In the genomic region with DNA sequence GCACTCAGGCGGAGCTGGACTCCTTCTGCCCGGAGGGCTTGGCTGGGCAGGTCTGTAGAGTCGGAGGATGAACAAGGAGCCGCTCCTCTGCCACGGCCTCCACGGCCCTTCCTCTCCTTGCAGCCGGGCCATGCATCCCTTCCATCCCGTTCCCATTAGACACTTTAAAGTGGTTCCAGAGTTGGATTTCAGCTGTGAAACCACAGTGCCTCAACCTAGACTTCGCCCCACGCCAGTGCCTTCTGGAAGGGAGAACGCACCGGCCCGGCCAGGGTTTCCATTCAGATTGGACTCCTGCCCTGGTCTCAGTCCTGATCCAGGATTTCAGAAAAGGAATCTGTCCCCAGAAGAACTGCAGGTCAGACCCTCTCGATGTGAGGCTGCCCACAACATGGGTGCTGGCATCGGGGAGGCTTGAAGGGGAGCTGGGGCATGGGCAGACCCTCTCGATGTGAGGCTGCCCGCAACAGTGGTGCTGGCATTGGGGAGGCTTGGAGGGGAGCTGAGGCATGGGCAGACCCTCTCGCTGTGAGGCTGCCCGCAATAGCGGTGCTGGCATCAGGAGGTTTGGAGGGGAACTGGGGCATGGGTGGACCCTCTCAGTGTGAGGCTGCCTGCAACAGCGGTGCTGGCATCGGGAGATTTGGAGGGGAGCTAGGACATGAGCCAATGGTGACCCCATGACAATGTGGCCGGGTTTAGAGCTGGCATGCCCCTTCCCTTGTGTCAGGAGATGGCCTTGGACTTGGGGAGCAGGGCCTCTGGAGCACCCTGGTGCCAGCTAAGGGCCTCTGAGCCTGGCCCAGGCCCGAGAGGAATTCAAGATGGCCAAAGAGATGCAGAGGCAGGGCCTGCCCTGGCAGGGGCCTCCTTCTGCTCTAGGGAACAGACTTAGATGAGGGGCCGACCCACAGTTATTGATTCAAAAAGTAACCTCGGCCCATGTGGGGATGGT, we compare ENCODE assay signal across 26 cellular contexts.
DNase-seq lines count a peak whose midpoint lies in the region; ATAC-seq, FAIRE-seq and TF ChIP-seq lines count a peak whose summit lies in the region.
"Had no signal": no experiment of that assay in that cellular context is flagged by ENCODE, and none has a peak within 500 bp of the region (broad histone marks: within the 10 kb centered on the region; RNA-seq: fewer than 3 reads in every experiment).

No MANE protein-coding gene starts in this region.

- peak in 2 of 3 donors; percentile 29 to 35 for DNase-seq in right lobe of liver
- DNase-seq in HepG2 (ENCODE audit: low spot score), result no peak
- DNase-seq in adrenal gland, result peak in 4 of 7 donors; percentile 9 to 35 (median 13)
- DNase-seq in neural crest cell (ENCODE audit: low read depth, low spot score), result peak; percentile 23
- DNase-seq in ureter (ENCODE audit: low spot score), result peak; percentile 27
- no peak for DNase-seq in NOMO-1 (lab: John Stamatoyannopoulos, UW; ENCODE audit: unreplicated experiment in 2 of 2)
- DNase-seq in activated T-helper 1 cell treated with anti-CD3 and anti-CD28 coated beads, Interleukin-12 subunit alpha, Interleukin-12 subunit beta, Interleukin-2, Interleukin-4 antibody, amounts not matched to agents 30 ng/mL and 10 ng/mL and 1 ng/mL, durations not matched to agents 14 hours and 24 hours and 36 hours (ENCODE audit: low spot score), result no peak
- DNase-seq: activated CD4-positive, alpha-beta T cell treated with anti-CD3 and anti-CD28 coated beads for 4 hours; C1 segment of cervical spinal cord; central memory CD4-positive, alpha-beta T cell; DMS79 treated with DMSO at 0.1 percent for 48 hours; left ventricle myocardium inferior; NCI-H1105 treated with DMSO at 0.1 percent for 48 hours; NCI-H2081; NCI-H226; NCI-H69; stimulated activated CD4-positive, alpha-beta T cell treated with anti-CD3 and anti-CD28 coated beads, Interleukin-4, amount 100 ng/mL, for 4 hours had no signal

- no peak for ATAC-seq in right lobe of liver
- ATAC-seq in HepG2, result no peak
- no peak for ATAC-seq in GM21825 (IDR thresholded peaks at IDR 0.05; ENCODE audit: unreplicated experiment)
- ATAC-seq: right cardiac atrium; stimulated activated memory B cell treated with anti-CD40 and anti-IgM and Interleukin-4, amounts not matched to agents 10 μg/mL and 1 μg/mL and 100 μg/mL, for 72 hours had no signal

- H2AFZ ChIP-seq in HepG2 (ENCODE audit: low read length), result no peak overlapping the region
- H2AFZ ChIP-seq: parathyroid adenoma had no signal

- POLR2A ChIA-PET in HepG2 (lab: Yijun Ruan, JAX), result no interaction called here

- H3K4me1 ChIP-seq in right lobe of liver (no peaks in the 10 kb centered on the region), HepG2 (ENCODE audit: insufficient read depth, low read length) (no peaks in the 10 kb centered on the region), adrenal gland (replicated peaks in 1 of 2) (peaks cover 0 to 4% of the 10 kb centered on the region in 2 donors)
- H3K4me1 ChIP-seq: left ventricle myocardium inferior, parathyroid adenoma had no signal

- no TSS peak for BruUV-seq in HepG2 (replicated peaks; lab: Mats Ljungman, UMichigan)

- TF ChIP-seq CTCF in right lobe of liver (IDR thresholded peaks at IDR 0.05) (no peak), HepG2 (CRISPR knock-in tag; IDR thresholded peaks at IDR 0.05) (no peak), adrenal gland (IDR thresholded peaks at IDR 0.05) (no peak), neural crest cell (conservative IDR thresholded peaks at IDR 0.05) (no peak)

- H3K9me3 ChIP-seq in right lobe of liver (no peaks in the 10 kb centered on the region), HepG2 (ENCODE audit: low read length) (no peaks in the 10 kb centered on the region), adrenal gland (replicated peaks in 1 of 3) (no peaks in the 10 kb centered on the region)
- H3K9me3 ChIP-seq: left ventricle myocardium inferior had no signal

- peaks cover 4% of the 10 kb centered on the region for H3K27me3 Mint-ChIP-seq in neural crest cell (ENCODE audit: low read depth)
- no peaks in the 10 kb centered on the region for H3K27me3 Mint-ChIP-seq in activated T-helper 1 cell treated with anti-CD3 and anti-CD28 coated beads, Interleukin-12 subunit alpha, Interleukin-12 subunit beta, Interleukin-2, Interleukin-4 antibody, amounts not matched to agents 30 ng/mL and 10 ng/mL and 1 ng/mL, durations not matched to agents 14 hours and 24 hours and 36 hours (ENCODE audit: insufficient read depth)

- no peak overlapping the region for H3K27ac Mint-ChIP-seq in neural crest cell (ENCODE audit: unreplicated experiment)
- H3K27ac Mint-ChIP-seq in activated T-helper 1 cell treated with anti-CD3 and anti-CD28 coated beads, Interleukin-12 subunit alpha, Interleukin-12 subunit beta, Interleukin-2, Interleukin-4 antibody, amounts not matched to agents 30 ng/mL and 10 ng/mL and 1 ng/mL, durations not matched to agents 14 hours and 24 hours and 36 hours, result no peak overlapping the region
- H3K27ac Mint-ChIP-seq: activated T-helper 2 cell treated with anti-CD3 and anti-CD28 coated beads, Interferon-gamma antibody, Interleukin-2, Interleukin-4, amounts not matched to agents 10 μg/mL and 5 μg/mL and 100 μg/mL, durations not matched to agents 14 hours and 24 hours and 36 hours; mesothelial cell of epicardium; nephron; stimulated activated memory B cell treated with anti-CD40 and anti-IgM and Interleukin-4, amounts not matched to agents 10 μg/mL and 1 μg/mL and 100 μg/mL, for 72 hours had no signal

- no peak overlapping the region for H3K9ac ChIP-seq in HepG2 (ENCODE audit: insufficient read depth, low read depth, low read length)
- H3K9ac ChIP-seq: parathyroid adenoma had no signal

- in situ Hi-C loops in HepG2 (cut with HindIII; ENCODE audit: extremely low pct_ligation_motif_present, low pct_unique_long_range_greater_than_20kb), result no loop called here

- H4K20me1 ChIP-seq in HepG2 (ENCODE audit: insufficient read depth, low read length), result no peaks in the 10 kb centered on the region

- peaks cover 6% of the 10 kb centered on the region for H3K9me3 Mint-ChIP-seq in neural crest cell
- no peaks in the 10 kb centered on the region for H3K9me3 Mint-ChIP-seq in activated T-helper 1 cell treated with anti-CD3 and anti-CD28 coated beads, Interleukin-12 subunit alpha, Interleukin-12 subunit beta, Interleukin-2, Interleukin-4 antibody, amounts not matched to agents 30 ng/mL and 10 ng/mL and 1 ng/mL, durations not matched to agents 14 hours and 24 hours and 36 hours
- H3K9me3 Mint-ChIP-seq: activated T-helper 2 cell treated with anti-CD3 and anti-CD28 coated beads, Interferon-gamma antibody, Interleukin-2, Interleukin-4, amounts not matched to agents 10 μg/mL and 5 μg/mL and 100 μg/mL, durations not matched to agents 14 hours and 24 hours and 36 hours; mesothelial cell of epicardium; nephron had no signal

- H3K4me3 Mint-ChIP-seq in neural crest cell, result peak overlapping the region; percentile 49
- no peak overlapping the region for H3K4me3 Mint-ChIP-seq in activated T-helper 1 cell treated with anti-CD3 and anti-CD28 coated beads, Interleukin-12 subunit alpha, Interleukin-12 subunit beta, Interleukin-2, Interleukin-4 antibody, amounts not matched to agents 30 ng/mL and 10 ng/mL and 1 ng/mL, durations not matched to agents 14 hours and 24 hours and 36 hours
- H3K4me3 Mint-ChIP-seq: mesothelial cell of epicardium; nephron; stimulated activated memory B cell treated with anti-CD40 and anti-IgM and Interleukin-4, amounts not matched to agents 10 μg/mL and 1 μg/mL and 100 μg/mL, for 72 hours had no signal

- CTCF ChIA-PET in HepG2 (lab: Yijun Ruan, JAX; ENCODE audit: low intra/inter-chr PET ratio, low total read pairs), result no interaction called here

- H3K4me2 ChIP-seq in HepG2 (ENCODE audit: low read depth, low read length), result no peak overlapping the region

- no peak for TF ChIP-seq RAD21 in HepG2 (CRISPR knock-in tag; IDR thresholded peaks at IDR 0.05)

- TF ChIP-seq EP300 in HepG2 (IDR thresholded peaks at IDR 0.05; ENCODE audit: low read depth in 2 of 2, low read length in 2 of 2) (no peak), HepG2 (CRISPR knock-in tag; IDR thresholded peaks at IDR 0.05; ENCODE audit: borderline replicate concordance) (no peak)

- H3K79me2 ChIP-seq in HepG2 (ENCODE audit: insufficient read depth, low read length), result no peaks in the 10 kb centered on the region
- H3K79me2 ChIP-seq: parathyroid adenoma had no signal

- H3K27ac ChIP-seq in right lobe of liver (no peak overlapping the region), HepG2 (ENCODE audit: extremely low read length, insufficient read depth, low read length) (no peak overlapping the region), adrenal gland (no peak overlapping the region)
- H3K27ac ChIP-seq: left ventricle myocardium inferior, parathyroid adenoma had no signal

- H3K4me1 Mint-ChIP-seq in neural crest cell, result peaks cover 21% of the 10 kb centered on the region
- no peaks in the 10 kb centered on the region for H3K4me1 Mint-ChIP-seq in activated T-helper 1 cell treated with anti-CD3 and anti-CD28 coated beads, Interleukin-12 subunit alpha, Interleukin-12 subunit beta, Interleukin-2, Interleukin-4 antibody, amounts not matched to agents 30 ng/mL and 10 ng/mL and 1 ng/mL, durations not matched to agents 14 hours and 24 hours and 36 hours (ENCODE audit: low read depth)
- H3K4me1 Mint-ChIP-seq: stimulated activated memory B cell treated with anti-CD40 and anti-IgM and Interleukin-4, amounts not matched to agents 10 μg/mL and 1 μg/mL and 100 μg/mL, for 72 hours had no signal

- no peak for FAIRE-seq in HepG2 (lab: Jason Lieb, UNC)
- FAIRE-seq: endothelial cell of umbilical vein, urothelium cell line had no signal

- TF ChIP-seq POLR2A in right lobe of liver (IDR thresholded peaks at IDR 0.05) (no peak), HepG2 (IDR thresholded peaks at IDR 0.05; ENCODE audit: insufficient read depth in 1 of 2, low read depth in 2 of 2, low read length in 2 of 2) (no peak), adrenal gland (IDR thresholded peaks at IDR 0.05) (no peak)

- H3K27me3 ChIP-seq in right lobe of liver (no peaks in the 10 kb centered on the region), HepG2 (ENCODE audit: control insufficient read depth in 1 of 2, insufficient read depth in 2 of 2, low read length in 2 of 2) (peaks cover 10 to 71% of the 10 kb centered on the region in 2 experiments), adrenal gland (no peaks in the 10 kb centered on the region)

- H3K36me3 ChIP-seq in right lobe of liver (no peaks in the 10 kb centered on the region), HepG2 (replicated peaks in 1 of 2; ENCODE audit: control insufficient read depth in 1 of 2, insufficient read depth in 2 of 2, low read length in 2 of 2) (no peaks in the 10 kb centered on the region), adrenal gland (replicated peaks in 1 of 2) (no peaks in the 10 kb centered on the region)
- H3K36me3 ChIP-seq: left ventricle myocardium inferior had no signal

- intact Hi-C loops in right lobe of liver (cut with DNase I) (no loop called here), HepG2 (cut with micrococcal nuclease; ENCODE audit: unreplicated experiment) (no loop called here), adrenal gland (cut with DNase I) (no loop called here)
- intact Hi-C loops in activated T-helper 1 cell treated with anti-CD3 and anti-CD28 coated beads, Interleukin-12 subunit alpha, Interleukin-12 subunit beta, Interleukin-2, Interleukin-4 antibody, amounts not matched to agents 30 ng/mL and 10 ng/mL and 1 ng/mL, durations not matched to agents 14 hours and 24 hours and 36 hours (cut with micrococcal nuclease), result no loop called here

- WGBS in right lobe of liver (ENCODE audit: insufficient coverage, low coverage, low lambda C conversion rate, missing lambda C conversion rate), result 61% methylated on average over 5 of the region's 26 CpGs
- 44% methylated on average over 24 of the region's 26 CpGs for WGBS in HepG2 (ENCODE audit: low lambda C conversion rate)
- 86 to 91% (median 88%) methylated on average over 21 to 26 of the region's 26 CpGs for WGBS in adrenal gland, 4 donors

- H3K36me3 Mint-ChIP-seq in neural crest cell (ENCODE audit: low read depth), result no peaks in the 10 kb centered on the region
- H3K36me3 Mint-ChIP-seq in activated T-helper 1 cell treated with anti-CD3 and anti-CD28 coated beads, Interleukin-12 subunit alpha, Interleukin-12 subunit beta, Interleukin-2, Interleukin-4 antibody, amounts not matched to agents 30 ng/mL and 10 ng/mL and 1 ng/mL, durations not matched to agents 14 hours and 24 hours and 36 hours (ENCODE audit: low read depth), result no peaks in the 10 kb centered on the region
- H3K36me3 Mint-ChIP-seq: mesothelial cell of epicardium; stimulated activated memory B cell treated with anti-CD40 and anti-IgM and Interleukin-4, amounts not matched to agents 10 μg/mL and 1 μg/mL and 100 μg/mL, for 72 hours had no signal

- H3K4me3 ChIP-seq in right lobe of liver (no peak overlapping the region), HepG2 (replicated peaks in 1 of 3; ENCODE audit: insufficient read depth in 1 of 3, low read depth in 2 of 3, low read length in 3 of 3) (no peak overlapping the region), adrenal gland (no peak overlapping the region)
- H3K4me3 ChIP-seq: left ventricle myocardium inferior had no signal

Comparison
In these comparisons a context has a peak if more than half of its experiments do, and no peak if none do; other contexts are left out.
1. DNase-seq: peak in right lobe of liver (2 of 3), adrenal gland (4 of 7), neural crest cell (single experiment) and ureter (single experiment); none in HepG2 (single experiment), NOMO-1 (0 of 2) and activated T-helper 1 cell treated with anti-CD3 and anti-CD28 coated beads, Interleukin-12 subunit alpha, Interleukin-12 subunit beta, Interleukin-2, Interleukin-4 antibody, amounts not matched to agents 30 ng/mL and 10 ng/mL and 1 ng/mL, durations not matched to agents 14 hours and 24 hours and 36 hours (single experiment).